In genomic region chr17:70168044-70168978, GRCh38 we compare ENCODE assay signal across 8 cellular contexts. TPM values are rescaled to one million over a fixed set of nuclear protein-coding genes. Genes with fewer than 3 reads are reported as not detected.
A peak's percentile ranks its signal among the peaks of the same experiment; 100 is the strongest.
DNase-seq lines count a peak whose midpoint lies in the region; ATAC-seq and TF ChIP-seq lines count a peak whose summit lies in the region.

No MANE protein-coding gene starts in this region.

- ATAC-seq in GM18505 (IDR thresholded peaks at IDR 0.05; ENCODE audit: unreplicated experiment) (peak; percentile 26), HG03378 (IDR thresholded peaks at IDR 0.05; ENCODE audit: unreplicated experiment) (peak; percentile 12), Panc1 (peak; percentile 75)

- H3K27ac ChIP-seq in Panc1 (ENCODE audit: low read length) (peak overlapping the region; percentile 72), coronary artery (peak overlapping the region; percentile 46 to 84)

- in situ Hi-C loops in Panc1 (cut with HindIII; ENCODE audit: low pct_unique_long_range_greater_than_20kb, low sequenced_read_pairs), result no loop called here

- peak overlapping the region; percentile 64 to 67 for H3K4me3 ChIP-seq in Panc1 (ENCODE audit: low read depth in 2 of 2, low read length in 2 of 2)
- peak overlapping the region; percentile 85 for H3K4me3 ChIP-seq in coronary artery

- no peaks in the 10 kb centered on the region for H3K9me3 ChIP-seq in Panc1 (ENCODE audit: control insufficient read depth, insufficient read depth, low read depth, low read length)

- BruUV-seq in Panc1 (replicated peaks; lab: Mats Ljungman, UMichigan), result no TSS peak

- intact Hi-C loops in Panc1 (cut with micrococcal nuclease; ENCODE audit: unreplicated experiment), result loop anchor here (5.0 kb wide), 1 partner anchor 454 kb away; no protein-coding TSS in a partner anchor

- peak; percentile 87 for TF ChIP-seq CTCF in Panc1 (IDR thresholded peaks at IDR 0.05)
- TF ChIP-seq CTCF in coronary artery (IDR thresholded peaks at IDR 0.05), result no peak

- no peaks in the 10 kb centered on the region for H3K36me3 ChIP-seq in Panc1 (ENCODE audit: control insufficient read depth, insufficient read depth, low read length)

- CTCF ChIA-PET in Panc1 (lab: Charles Lee), result interaction anchor here (1.6 kb wide), 1 partner anchor 385 kb away, joined by 4 read pairs; no protein-coding TSS in a partner anchor

- POLR2A ChIA-PET in Panc1 (lab: Charles Lee), result no interaction called here

- peaks cover 30% of the 10 kb centered on the region for H3K27me3 ChIP-seq in Panc1 (ENCODE audit: control insufficient read depth, insufficient read depth, low read length)

- DNase-seq in AG20443 (ENCODE audit: low spot score), result peak; percentile 57
- peak; percentile 32 for DNase-seq in Panc1 (ENCODE audit: low read depth, low spot score)
- no peak for DNase-seq in coronary artery (ENCODE audit: low spot score)
- DNase-seq in kidney tubule cell (ENCODE audit: low spot score), result peak; percentile 81
- peak; percentile 39 for DNase-seq in stimulated activated CD8-positive, alpha-beta memory T cell treated with anti-CD3 and anti-CD28 coated beads, Interleukin-4, amount 100 ng/mL, for 48 hours
- no peak for DNase-seq in stimulated activated naive CD4-positive, alpha-beta T cell treated with Interleukin-2 at 50 U/mL for 16 hours (lab: John Stamatoyannopoulos, UW)

- H3K4me1 ChIP-seq in Panc1 (ENCODE audit: control insufficient read depth, insufficient read depth, low read length), result peaks cover 12% of the 10 kb centered on the region

- TF ChIP-seq POLR2A in GM18505 (IDR thresholded peaks at IDR 0.05; ENCODE audit: borderline replicate concordance, extremely low read depth, insufficient read depth, insufficient read length), result no peak

RNA-seq across cellular contexts. Expression of gene KCNJ2, which starts 1.0 kb away (rescaled TPM):
- 1.5 TPM for total RNA-seq in Panc1 (2021; ENCODE audit: unreplicated experiment)
- 0.99 TPM for polyA plus RNA-seq in Panc1 (2012; ENCODE audit: insufficient read length)

Comparison
In these comparisons a context has a peak if more than half of its experiments do, and no peak if none do; other contexts are left out.
1. DNase-seq: peak in AG20443 (single experiment), Panc1 (single experiment), kidney tubule cell (single experiment) and stimulated activated CD8-positive, alpha-beta memory T cell treated with anti-CD3 and anti-CD28 coated beads, Interleukin-4, amount 100 ng/mL, for 48 hours (single experiment); none in coronary artery (single experiment) and stimulated activated naive CD4-positive, alpha-beta T cell treated with Interleukin-2 at 50 U/mL for 16 hours (single experiment).
2. ATAC-seq: peak in every context shown above with its lines; median percentile 75 in Panc1; 26 in GM18505; 12 in HG03378.